Comparison of ENCODE assay signal across 25 cellular contexts in the genomic region with DNA sequence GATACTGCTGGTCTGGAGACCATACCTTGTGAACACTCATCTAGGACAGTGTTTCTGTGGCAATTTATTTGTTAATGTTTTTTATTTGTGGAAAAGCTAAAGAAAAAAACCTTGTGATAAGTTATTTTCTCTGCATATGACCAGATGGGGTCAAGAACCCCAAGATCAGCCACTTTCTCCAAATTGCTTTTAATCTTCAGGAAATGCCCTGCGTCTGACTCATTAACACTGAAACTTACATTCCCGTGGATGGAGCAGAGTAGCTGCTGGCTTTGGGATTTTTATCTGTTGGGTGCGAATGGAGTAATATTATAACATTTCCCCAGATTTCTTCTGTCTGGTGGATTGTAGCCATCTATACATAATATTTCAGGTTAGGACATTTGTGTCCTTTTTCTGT.
DNase-seq lines count a peak whose midpoint lies in the region; ATAC-seq and TF ChIP-seq lines count a peak whose summit lies in the region.
"Had no signal": no experiment of that assay in that cellular context is flagged by ENCODE, and none has a peak within 500 bp of the region (broad histone marks: within the 10 kb centered on the region; RNA-seq: fewer than 3 reads in every experiment).

No MANE protein-coding gene starts in this region.

- peaks cover 18% of the 10 kb centered on the region for H3K9me3 Mint-ChIP-seq in activated T-helper 17 cell treated with anti-CD3 and anti-CD28 coated beads, Interleukin-2, amount 50 U/mL, for 72 hours

- ATAC-seq in activated T-helper 17 cell treated with anti-CD3 and anti-CD28 coated beads, Interleukin-2, amount 50 U/mL, for 72 hours (replicated peaks) = no peak
- ATAC-seq in GM21825 (IDR thresholded peaks at IDR 0.05; ENCODE audit: unreplicated experiment) = no peak
- ATAC-seq in GM18868 (IDR thresholded peaks at IDR 0.05; ENCODE audit: unreplicated experiment) = no peak
- no peak for ATAC-seq in GM19324 (IDR thresholded peaks at IDR 0.05; ENCODE audit: low FRiP score, unreplicated experiment)
- ATAC-seq: A549; CD8-positive, alpha-beta T cell; HepG2 had no signal

- no peaks in the 10 kb centered on the region for H3K27me3 ChIP-seq in brain microvascular endothelial cell (replicated peaks)

- in situ Hi-C loops in brain microvascular endothelial cell (cut with HindIII; ENCODE audit: low pct_ligation_motif_present, low sequenced_read_pairs) = no loop called here

- no peaks in the 10 kb centered on the region for H3K36me3 ChIP-seq in brain microvascular endothelial cell (replicated peaks)

- no peaks in the 10 kb centered on the region for H3K4me1 Mint-ChIP-seq in activated T-helper 17 cell treated with anti-CD3 and anti-CD28 coated beads, Interleukin-2, amount 50 U/mL, for 72 hours

- H3K4me3 Mint-ChIP-seq in activated T-helper 17 cell treated with anti-CD3 and anti-CD28 coated beads, Interleukin-2, amount 50 U/mL, for 72 hours = no peak overlapping the region
- H3K4me3 Mint-ChIP-seq: CD8-positive, alpha-beta T cell had no signal

- H3K27me3 Mint-ChIP-seq in activated T-helper 17 cell treated with anti-CD3 and anti-CD28 coated beads, Interleukin-2, amount 50 U/mL, for 72 hours = no peaks in the 10 kb centered on the region

- H3K27ac Mint-ChIP-seq in activated T-helper 17 cell treated with anti-CD3 and anti-CD28 coated beads, Interleukin-2, amount 50 U/mL, for 72 hours = no peak overlapping the region
- H3K27ac Mint-ChIP-seq: CD8-positive, alpha-beta T cell had no signal

- DNase-seq in EH (ENCODE audit: low read depth) (peak; percentile 7), HS-5 (ENCODE audit: low read depth) (peak; percentile 16), brain microvascular endothelial cell (peak; percentile 2), pulmonary artery endothelial cell (ENCODE audit: low read depth, low spot score) (peak; percentile 17)
- DNase-seq: C1 segment of cervical spinal cord; Caco-2; CD8-positive, alpha-beta T cell; Karpas-422; MV-4-11; NCI-H1105 treated with DMSO at 0.1 percent for 48 hours; NCI-H146; NCI-H1930; NCI-H2107; NCI-H446; NCI-H524 treated with DMSO at 0.1 percent for 48 hours; NCI-H774; SIG-M5 had no signal

- no peak for TF ChIP-seq CTCF in brain microvascular endothelial cell (IDR thresholded peaks at IDR 0.05; ENCODE audit: low read depth, low read length, missing control alignments)

- no peak overlapping the region for H3K27ac ChIP-seq in brain microvascular endothelial cell
- H3K27ac ChIP-seq: A549, HL-60, SK-N-MC had no signal

- no peak overlapping the region for H3K4me3 ChIP-seq in brain microvascular endothelial cell (ENCODE audit: low read depth, low read length)
- H3K4me3 ChIP-seq: A549, SK-N-MC had no signal

- H3K36me3 Mint-ChIP-seq in activated T-helper 17 cell treated with anti-CD3 and anti-CD28 coated beads, Interleukin-2, amount 50 U/mL, for 72 hours (ENCODE audit: low read depth) = no peaks in the 10 kb centered on the region
- H3K36me3 Mint-ChIP-seq: CD8-positive, alpha-beta T cell had no signal
